Comparison of ENCODE assay signal across 8 cellular contexts in the genomic region with DNA sequence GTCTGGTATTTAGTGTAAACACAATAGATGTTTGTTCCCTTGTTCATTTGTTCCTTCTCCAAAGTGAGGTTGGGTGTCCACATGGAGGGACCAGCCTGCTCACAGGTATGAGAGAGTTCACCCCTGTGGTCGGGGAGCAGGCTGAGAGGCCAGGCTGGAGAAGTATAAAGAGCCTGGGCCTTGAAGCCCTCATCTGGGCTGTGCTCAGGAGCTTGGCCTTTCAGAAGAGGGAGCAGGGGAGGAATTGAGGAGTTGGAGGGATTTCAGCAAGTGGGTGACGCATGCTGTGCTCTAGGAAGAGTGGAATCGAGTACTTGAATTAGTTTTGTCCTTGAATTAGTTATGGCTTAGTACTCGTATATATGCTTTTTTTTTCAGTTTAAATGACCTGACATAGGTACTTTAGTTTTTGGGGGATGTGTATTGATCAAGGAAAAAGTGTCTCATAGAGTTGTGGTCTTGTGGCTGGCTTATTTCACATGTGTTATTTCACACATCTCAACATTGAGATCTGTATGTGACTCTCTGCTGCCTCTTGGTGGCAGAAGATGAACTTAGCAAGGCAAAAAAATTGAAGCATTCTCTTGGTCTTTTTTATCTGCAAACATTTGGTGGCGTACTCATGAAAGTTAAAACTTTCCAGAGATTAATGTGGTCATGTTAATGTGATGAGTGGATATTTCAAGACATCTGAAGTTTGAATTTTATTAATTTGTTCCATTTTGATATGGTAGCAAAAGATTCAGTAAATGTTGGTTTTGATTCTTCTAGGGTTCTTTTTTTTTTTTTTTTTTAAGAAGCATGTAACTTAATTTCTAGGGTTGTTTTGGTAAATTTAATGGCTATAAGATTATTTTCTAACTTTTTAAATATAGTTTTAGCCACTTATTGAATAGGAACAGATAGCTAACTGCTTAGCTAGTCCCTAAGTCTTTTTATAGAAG. TPM values are rescaled to one million over a fixed set of nuclear protein-coding genes. Genes with fewer than 3 reads are reported as not detected.
DNase-seq lines count a peak whose midpoint lies in the region; ATAC-seq and TF ChIP-seq lines count a peak whose summit lies in the region.

No MANE protein-coding gene starts in this region.

- no peak overlapping the region for H3K23ac ChIP-seq in neuronal stem cell (ENCODE audit: low read depth, low read length, poor library complexity)

- WGBS in neuronal stem cell (ENCODE audit: extremely low coverage in 2 of 2, insufficient read length in 2 of 2, insufficient replicate concordance in 1 of 2), 2 donors = no CpG with 5 or more reads among the region's 5 CpGs

- H3K9me3 ChIP-seq in neuronal stem cell (replicated peaks in 1 of 2; ENCODE audit: control insufficient read depth in 2 of 2, insufficient read depth in 1 of 2, low read depth in 1 of 2, low read length in 2 of 2) = peaks cover 3 to 11% of the 10 kb centered on the region in 2 donors

- no peak overlapping the region for H3K4me3 ChIP-seq in fibroblast of pulmonary artery (replicated peaks; ENCODE audit: low read depth, low read length)
- no peak overlapping the region for H3K4me3 ChIP-seq in neuronal stem cell (ENCODE audit: low read length in 2 of 2)

- no peak overlapping the region for H3K4me2 ChIP-seq in neuronal stem cell (ENCODE audit: insufficient read depth, low read length, poor library complexity, severe bottlenecking)

- peak; percentile 87 for TF ChIP-seq CTCF in fibroblast of pulmonary artery (IDR thresholded peaks at IDR 0.05; ENCODE audit: low read length, missing control alignments)

- H3K36me3 ChIP-seq in neuronal stem cell (replicated peaks in 1 of 2; ENCODE audit: control insufficient read depth in 2 of 2, insufficient read depth in 2 of 2, low read length in 2 of 2) = peaks cover 13 to 58% of the 10 kb centered on the region in 2 donors

- no peak overlapping the region for H3K18ac ChIP-seq in neuronal stem cell (ENCODE audit: low read length)

- H3K4me1 ChIP-seq in neuronal stem cell (ENCODE audit: control insufficient read depth in 2 of 2, insufficient read depth in 1 of 2, low read depth in 1 of 2, low read length in 2 of 2) = peaks cover 5 to 15% of the 10 kb centered on the region in 2 donors

- H3K27ac ChIP-seq in neuronal stem cell (replicated peaks; ENCODE audit: low read length) = peak overlapping the region; percentile 69

- ATAC-seq in GM19043 (IDR thresholded peaks at IDR 0.05; ENCODE audit: low read depth, unreplicated experiment) (peak; percentile 79), HG03196 (IDR thresholded peaks at IDR 0.05; ENCODE audit: unreplicated experiment) (peak; percentile 71)

- H4K91ac ChIP-seq in neuronal stem cell (ENCODE audit: low read depth, low read length, poor library complexity) = no peak overlapping the region

- H3K14ac ChIP-seq in neuronal stem cell (ENCODE audit: low read length) = no peak overlapping the region

- H3K4ac ChIP-seq in neuronal stem cell (ENCODE audit: low read length) = no peak overlapping the region

- H2AK5ac ChIP-seq in neuronal stem cell (ENCODE audit: low read depth, low read length) = no peak overlapping the region

- peaks cover 3% of the 10 kb centered on the region for H3K79me1 ChIP-seq in neuronal stem cell (ENCODE audit: low read depth, low read length)

- H2BK15ac ChIP-seq in neuronal stem cell (ENCODE audit: low read length) = no peak overlapping the region

- H2AFZ ChIP-seq in neuronal stem cell (ENCODE audit: low read length) = no peak overlapping the region

- no peaks in the 10 kb centered on the region for H3K27me3 ChIP-seq in neuronal stem cell (ENCODE audit: control insufficient read depth in 3 of 3, insufficient read depth in 3 of 3, low read depth in 1 of 3, low read length in 3 of 3)

- DNase-seq in D341Med (ENCODE audit: low spot score) (peak; percentile 52), NCI-H526 (lab: John Stamatoyannopoulos, UW) (peak; percentile 52 to 82), activated T-cell treated with anti-CD3 and anti-CD28 coated beads for 4 hours (peak; percentile 29), fibroblast of pulmonary artery (ENCODE audit: low read depth) (peak; percentile 62), neuronal stem cell (ENCODE audit: low spot score) (peak; percentile 42), ecto neural progenitor cell (ENCODE audit: low spot score) (no peak)

- no peak overlapping the region for H2BK5ac ChIP-seq in neuronal stem cell (ENCODE audit: low read length)

- H4K8ac ChIP-seq in neuronal stem cell (ENCODE audit: low read depth, low read length) = no peak overlapping the region

- H2BK12ac ChIP-seq in neuronal stem cell (ENCODE audit: low read length) = no peak overlapping the region

- no peak overlapping the region for H3K9ac ChIP-seq in neuronal stem cell (ENCODE audit: low read depth, low read length, poor library complexity)

- no peak overlapping the region for H2BK120ac ChIP-seq in neuronal stem cell (ENCODE audit: low read depth, low read length)

RNA-seq across cellular contexts. Expression of gene SLAIN1, which starts 54.3 kb away (rescaled TPM):
- polyA plus RNA-seq in neuronal stem cell (2013, experiment 1 of 2) = 65.0 TPM
- 61.6 TPM for polyA plus RNA-seq in neuronal stem cell (2013, experiment 2 of 2)
